16 cellular contexts compared by ENCODE assay signal in genomic region chr16:5479925-5480324, GRCh38.
DNase-seq lines count a peak whose midpoint lies in the region; ATAC-seq and TF ChIP-seq lines count a peak whose summit lies in the region.
"Had no signal": no experiment of that assay in that cellular context is flagged by ENCODE, and none has a peak within 500 bp of the region (broad histone marks: within the 10 kb centered on the region; RNA-seq: fewer than 3 reads in every experiment).

No MANE protein-coding gene starts in this region.

- no peak overlapping the region for H3K9ac ChIP-seq in NT2/D1 (ENCODE audit: insufficient read length, low read depth)
- H3K9ac ChIP-seq: BLaER1 treated with 17β-estradiol and CSF1 and Interleukin-3, amounts not matched to agents 10 nM and 100 nM; GM23248 had no signal

- no peaks in the 10 kb centered on the region for H3K27me3 ChIP-seq in GM23338 (ENCODE audit: insufficient read depth)
- no peaks in the 10 kb centered on the region for H3K27me3 ChIP-seq in NT2/D1 (ENCODE audit: insufficient read depth, insufficient read length)
- no peaks in the 10 kb centered on the region for H3K27me3 ChIP-seq in testis
- H3K27me3 ChIP-seq: BLaER1 treated with 17β-estradiol and CSF1 and Interleukin-3, amounts not matched to agents 10 nM and 100 nM had no signal

- H3K9me2 ChIP-seq in GM23338 (ENCODE audit: insufficient read depth), result no peaks in the 10 kb centered on the region; the same call in 1 of the 2 replicates

- no peaks in the 10 kb centered on the region for H3F3A ChIP-seq in GM23338 (replicated peaks; ENCODE audit: low read depth)

- no peaks in the 10 kb centered on the region for H3K36me3 ChIP-seq in GM23338 (ENCODE audit: insufficient read depth)
- no peaks in the 10 kb centered on the region for H3K36me3 ChIP-seq in NT2/D1 (ENCODE audit: insufficient read depth, insufficient read length, low read length)
- no peaks in the 10 kb centered on the region for H3K36me3 ChIP-seq in testis (ENCODE audit: low read depth, missing control alignments)
- H3K36me3 ChIP-seq in mucosa of descending colon (ENCODE audit: low read depth), result no peaks in the 10 kb centered on the region
- H3K36me3 ChIP-seq: BLaER1 treated with 17β-estradiol and CSF1 and Interleukin-3, amounts not matched to agents 10 nM and 100 nM; HAP-1 had no signal

- no peak for TF ChIP-seq CTCF in GM23338 (conservative IDR thresholded peaks at IDR 0.05; ENCODE audit: low read depth in 2 of 2)
- no peak for TF ChIP-seq CTCF in testis (IDR thresholded peaks at IDR 0.05)
- TF ChIP-seq CTCF in mucosa of descending colon (IDR thresholded peaks at IDR 0.05), result no peak

- no peak overlapping the region for H3K4me3 ChIP-seq in GM23338
- H3K4me3 ChIP-seq in NT2/D1 (ENCODE audit: insufficient read length, low read depth), result no peak overlapping the region
- no peak overlapping the region for H3K4me3 ChIP-seq in testis
- H3K4me3 ChIP-seq in mucosa of descending colon, result no peak overlapping the region
- H3K4me3 ChIP-seq: BLaER1 treated with 17β-estradiol and CSF1 and Interleukin-3, amounts not matched to agents 10 nM and 100 nM; GM23248; HAP-1 had no signal

- H4K20me1 ChIP-seq in GM23338 (replicated peaks; ENCODE audit: insufficient read depth), result no peaks in the 10 kb centered on the region; the same call in 1 of the 2 replicates
- H4K20me1 ChIP-seq: BLaER1 treated with 17β-estradiol and CSF1 and Interleukin-3, amounts not matched to agents 10 nM and 100 nM had no signal

- H2AFZ ChIP-seq in GM23338, result no peak overlapping the region
- H2AFZ ChIP-seq: GM23248 had no signal

- H3K79me2 ChIP-seq in GM23338 (replicated peaks; ENCODE audit: insufficient read depth), result no peaks in the 10 kb centered on the region

- DNase-seq in GM23338 (ENCODE audit: low spot score) (peak; percentile 45), NT2/D1 (ENCODE audit: low read depth, low spot score) (peak; percentile 72), iPS DF 19.7 (ENCODE audit: low read depth, low spot score) (peak; percentile 25), testis (peak; percentile 16), mucosa of descending colon (no peak), dermis blood vessel endothelial cell (no peak)
- DNase-seq in activated CD4-positive, alpha-beta T cell treated with anti-CD3 and anti-CD28 coated beads for 36 hours, result no peak
- DNase-seq: 8988T; Calu3; CD4-positive, CD25-positive, alpha-beta regulatory T cell; DMS 273 treated with DMSO at 0.1 percent for 48 hours; GM23248; IMR-90; KBM-7 had no signal

- H3K27ac ChIP-seq in GM23338 (ENCODE audit: low read depth) (no peak overlapping the region), testis (no peak overlapping the region)
- H3K27ac ChIP-seq: BLaER1 treated with 17β-estradiol and CSF1 and Interleukin-3, amounts not matched to agents 10 nM and 100 nM; GM23248 had no signal

- H3K4me2 ChIP-seq in GM23338, result peak overlapping the region; percentile 62
- H3K4me2 ChIP-seq: BLaER1 treated with 17β-estradiol and CSF1 and Interleukin-3, amounts not matched to agents 10 nM and 100 nM had no signal

- H3K27me3 Mint-ChIP-seq in GM23338 (ENCODE audit: insufficient read depth, low read depth, poor library complexity), result peaks cover 4% of the 10 kb centered on the region
- H3K27me3 Mint-ChIP-seq in activated CD4-positive, alpha-beta T cell treated with anti-CD3 and anti-CD28 coated beads for 36 hours, result peaks cover 7% of the 10 kb centered on the region
- H3K27me3 Mint-ChIP-seq: CD4-positive, CD25-positive, alpha-beta regulatory T cell had no signal

- WGBS in testis, 2 donors, result 18 to 30% methylated on average over 3 of the region's 3 CpGs

- POLR2A ChIA-PET in activated CD4-positive, alpha-beta T cell treated with anti-CD3 and anti-CD28 coated beads for 36 hours (lab: Charles Lee), result no interaction called here

- H3K4me1 Mint-ChIP-seq in GM23338, result peaks cover 34% of the 10 kb centered on the region
- no peaks in the 10 kb centered on the region for H3K4me1 Mint-ChIP-seq in activated CD4-positive, alpha-beta T cell treated with anti-CD3 and anti-CD28 coated beads for 36 hours
- H3K4me1 Mint-ChIP-seq: CD4-positive, CD25-positive, alpha-beta regulatory T cell had no signal

- CTCF ChIA-PET in activated CD4-positive, alpha-beta T cell treated with anti-CD3 and anti-CD28 coated beads for 36 hours (lab: Charles Lee), result interaction anchor here (1.2 kb wide), 1 partner anchor 10 kb away, joined by 3 read pairs; no protein-coding TSS in a partner anchor

- H3K4me1 ChIP-seq in GM23338 (ENCODE audit: insufficient read depth) (peaks cover 24% of the 10 kb centered on the region), NT2/D1 (ENCODE audit: insufficient read depth, insufficient read length) (no peaks in the 10 kb centered on the region), testis (no peaks in the 10 kb centered on the region), mucosa of descending colon (ENCODE audit: low read depth) (no peaks in the 10 kb centered on the region)
- H3K4me1 ChIP-seq: BLaER1 treated with 17β-estradiol and CSF1 and Interleukin-3, amounts not matched to agents 10 nM and 100 nM; HAP-1 had no signal

- H3K9me3 Mint-ChIP-seq in GM23338, result no peaks in the 10 kb centered on the region
- H3K9me3 Mint-ChIP-seq in activated CD4-positive, alpha-beta T cell treated with anti-CD3 and anti-CD28 coated beads for 36 hours (ENCODE audit: low read depth), result no peaks in the 10 kb centered on the region

- H3K9me3 ChIP-seq in NT2/D1 (ENCODE audit: insufficient read depth, low read length) (no peaks in the 10 kb centered on the region), testis (no peaks in the 10 kb centered on the region), mucosa of descending colon (no peaks in the 10 kb centered on the region)
- H3K9me3 ChIP-seq: BLaER1 treated with 17β-estradiol and CSF1 and Interleukin-3, amounts not matched to agents 10 nM and 100 nM; HAP-1 had no signal

- H3K27ac Mint-ChIP-seq in GM23338, result no peak overlapping the region; the same call in 1 of the 2 replicates
- no peak overlapping the region for H3K27ac Mint-ChIP-seq in activated CD4-positive, alpha-beta T cell treated with anti-CD3 and anti-CD28 coated beads for 36 hours

- no peaks in the 10 kb centered on the region for H3K36me3 Mint-ChIP-seq in GM23338 (ENCODE audit: low read depth)
- no peaks in the 10 kb centered on the region for H3K36me3 Mint-ChIP-seq in activated CD4-positive, alpha-beta T cell treated with anti-CD3 and anti-CD28 coated beads for 36 hours (ENCODE audit: low read depth)
- H3K36me3 Mint-ChIP-seq: CD4-positive, CD25-positive, alpha-beta regulatory T cell had no signal

- no peak for TF ChIP-seq POLR2A in testis (IDR thresholded peaks at IDR 0.05)

- ATAC-seq in GM23338, result peak; percentile 80
- ATAC-seq in activated CD4-positive, alpha-beta T cell treated with anti-CD3 and anti-CD28 coated beads for 36 hours, result no peak
- no peak for ATAC-seq in mucosa of descending colon

- H3K4me3 Mint-ChIP-seq in GM23338, result no peak overlapping the region
- H3K4me3 Mint-ChIP-seq in activated CD4-positive, alpha-beta T cell treated with anti-CD3 and anti-CD28 coated beads for 36 hours, result no peak overlapping the region
- H3K4me3 Mint-ChIP-seq: CD4-positive, CD25-positive, alpha-beta regulatory T cell had no signal

- intact Hi-C loops in testis (cut with DNase I; ENCODE audit: low total_unique reads), result no loop called here
- intact Hi-C loops in activated CD4-positive, alpha-beta T cell treated with anti-CD3 and anti-CD28 coated beads for 36 hours (cut with DNase I, micrococcal nuclease), result loop anchor here in 1 of 2 experiments (10.0 kb wide), 1 partner anchor 245 kb away; no protein-coding TSS in a partner anchor
- intact Hi-C loops in mucosa of descending colon (cut with DNase I, micrococcal nuclease), result no loop called here

TF ChIP-seq in GM23338, 12 proteins besides CTCF, POLR2A, EP300 and RAD21 (continues in another document):
- TF ChIP-seq ETS1 (IDR thresholded peaks at IDR 0.05), result no peak
- no peak for TF ChIP-seq REST (IDR thresholded peaks at IDR 0.05; ENCODE audit: unreplicated experiment)

Comparison
In these comparisons a context has a peak if more than half of its experiments do, and no peak if none do; other contexts are left out.
1. DNase-seq: peak in GM23338 (single experiment), NT2/D1 (single experiment), iPS DF 19.7 (single experiment) and testis (single experiment); none in activated CD4-positive, alpha-beta T cell treated with anti-CD3 and anti-CD28 coated beads for 36 hours (single experiment), mucosa of descending colon (0 of 3) and dermis blood vessel endothelial cell (single experiment).